In genomic region chr2:179044500-179044899, GRCh38 we compare ENCODE assay signal across 20 cellular contexts. TPM values are rescaled to one million over a fixed set of nuclear protein-coding genes. Genes with fewer than 3 reads are reported as not detected.
DNase-seq lines count a peak whose midpoint lies in the region; ATAC-seq, FAIRE-seq and TF ChIP-seq lines count a peak whose summit lies in the region.
"Had no signal": no experiment of that assay in that cellular context is flagged by ENCODE, and none has a peak within 500 bp of the region (broad histone marks: within the 10 kb centered on the region; RNA-seq: fewer than 3 reads in every experiment).

No MANE protein-coding gene starts in this region.

- no peaks in the 10 kb centered on the region for H3K36me3 ChIP-seq in DND-41 (ENCODE audit: insufficient read depth, low read length)
- no peaks in the 10 kb centered on the region for H3K36me3 ChIP-seq in PC-9 (ENCODE audit: low read depth)
- H3K36me3 ChIP-seq: SJCRH30 had no signal

- H3K9me2 ChIP-seq in PC-9 (ENCODE audit: insufficient read depth), result no peaks in the 10 kb centered on the region

- H4K20me1 ChIP-seq in DND-41 (ENCODE audit: insufficient read depth, low read length), result no peaks in the 10 kb centered on the region
- H4K20me1 ChIP-seq in PC-9 (ENCODE audit: insufficient read depth), result no peaks in the 10 kb centered on the region

- H3K4me3 Mint-ChIP-seq in memory B cell (peak overlapping the region; percentile 58), progenitor cell of endocrine pancreas (ENCODE audit: low read depth) (no peak overlapping the region)
- H3K4me3 Mint-ChIP-seq: activated CD4-positive, alpha-beta T cell treated with anti-CD3 and anti-CD28 coated beads for 36 hours; central memory CD8-positive, alpha-beta T cell had no signal

- intact Hi-C loops in PC-9 (cut with micrococcal nuclease; ENCODE audit: unreplicated experiment), result no loop called here

- BruUV-seq in PC-9 (replicated peaks; lab: Mats Ljungman, UMichigan), result no TSS peak

- no peak for FAIRE-seq in H54 (lab: Jason Lieb, UNC)
- FAIRE-seq: frontal cortex, G401.6, kidney had no signal

- H3K27ac ChIP-seq in DND-41 (ENCODE audit: low read length) (no peak overlapping the region), PC-9 (no peak overlapping the region)
- H3K27ac ChIP-seq: SJCRH30 had no signal

- POLR2A ChIA-PET in PC-9 (lab: Charles Lee; ENCODE audit: unreplicated experiment), result interaction anchor here (0.6 kb wide), 1 partner anchor 52 kb away, joined by 3 read pairs; no protein-coding TSS in a partner anchor

- H3K4me2 ChIP-seq in DND-41 (ENCODE audit: insufficient read depth, low read length), result no peak overlapping the region
- H3K4me2 ChIP-seq in PC-9, result peak overlapping the region; percentile 37

- H3K9me3 Mint-ChIP-seq in memory B cell (peaks cover 2% of the 10 kb centered on the region), progenitor cell of endocrine pancreas (ENCODE audit: low read depth) (peaks cover 14% of the 10 kb centered on the region)

- H3K79me2 ChIP-seq in DND-41 (ENCODE audit: insufficient read depth, low read length) (no peaks in the 10 kb centered on the region), PC-9 (ENCODE audit: low read depth) (no peaks in the 10 kb centered on the region)

- H3K9ac ChIP-seq in DND-41 (ENCODE audit: low read depth, low read length), result no peak overlapping the region

- H2AFZ ChIP-seq in DND-41 (ENCODE audit: low read depth, low read length), result no peak overlapping the region
- H2AFZ ChIP-seq in PC-9, result peak overlapping the region; percentile 66

- CTCF ChIA-PET in PC-9 (lab: Charles Lee), result no interaction called here

- no peaks in the 10 kb centered on the region for H3K27me3 ChIP-seq in DND-41 (ENCODE audit: insufficient read depth, low read length, poor library complexity)
- H3K27me3 ChIP-seq in PC-9 (ENCODE audit: insufficient read depth, low read depth), result no peaks in the 10 kb centered on the region
- H3K27me3 ChIP-seq: SJCRH30 had no signal

- H3K4me1 ChIP-seq in DND-41 (ENCODE audit: insufficient read depth, low read length) (peaks cover 7% of the 10 kb centered on the region), PC-9 (replicated peaks; ENCODE audit: insufficient read depth) (no peaks in the 10 kb centered on the region)

- H3K27me3 Mint-ChIP-seq in memory B cell (no peaks in the 10 kb centered on the region), progenitor cell of endocrine pancreas (no peaks in the 10 kb centered on the region)
- H3K27me3 Mint-ChIP-seq: activated CD4-positive, alpha-beta T cell treated with anti-CD3 and anti-CD28 coated beads for 36 hours; central memory CD8-positive, alpha-beta T cell had no signal

- H3K9me3 ChIP-seq in DND-41 (ENCODE audit: insufficient read depth, low read length, severe bottlenecking) (no peaks in the 10 kb centered on the region), PC-9 (ENCODE audit: insufficient read depth, low read depth) (no peaks in the 10 kb centered on the region)
- H3K9me3 ChIP-seq: SJCRH30 had no signal

- ATAC-seq in DND-41 (ENCODE audit: insufficient read depth, low read depth), result peak; percentile 67
- peak; percentile 34 for ATAC-seq in GM18909 (IDR thresholded peaks at IDR 0.05; ENCODE audit: poor library complexity, unreplicated experiment)
- ATAC-seq in memory B cell (ENCODE audit: low read depth), result peak; percentile 74
- ATAC-seq: activated CD4-positive, alpha-beta T cell treated with anti-CD3 and anti-CD28 coated beads for 36 hours; PC-3 had no signal

- no peak for TF ChIP-seq CTCF in DND-41 (IDR thresholded peaks at IDR 0.05; ENCODE audit: borderline replicate concordance, extremely low read depth, low read length, poor library complexity, severe bottlenecking)
- TF ChIP-seq CTCF in PC-9 (conservative IDR thresholded peaks at IDR 0.05), result no peak
- no peak for TF ChIP-seq CTCF in progenitor cell of endocrine pancreas (IDR thresholded peaks at IDR 0.05; ENCODE audit: unreplicated experiment)

- TF ChIP-seq POLR2A in H54 (IDR thresholded peaks at IDR 0.05; ENCODE audit: low read depth, low read length), result no peak

- DNase-seq in DND-41 (peak; percentile 26), PC-9 (no peak), memory B cell (ENCODE audit: low spot score in 2 of 2) (no peak), progenitor cell of endocrine pancreas (ENCODE audit: low spot score, unreplicated experiment) (no peak), NK-92 (lab: John Stamatoyannopoulos, UW; ENCODE audit: unreplicated experiment) (no peak), H54 (ENCODE audit: insufficient read length, low spot score) (no peak), pons (ENCODE audit: low spot score) (no peak)
- DNase-seq: activated CD4-positive, alpha-beta T cell treated with anti-CD3 and anti-CD28 coated beads for 36 hours; activated effector memory CD4-positive, alpha-beta T cell treated with anti-CD3 and anti-CD28 coated beads, Interleukin-2, amount 50 U/mL, for 16 hours; erythroblast; kidney; NCI-H1417 treated with DMSO at 0.1 percent for 48 hours; NCI-H69; PC-3; SJCRH30; stimulated activated CD4-positive, alpha-beta T cell treated with anti-CD3 and anti-CD28 coated beads, Interleukin-4, amount 100 ng/mL, for 1 hour had no signal

- H3K4me3 ChIP-seq in DND-41 (ENCODE audit: low read depth in 1 of 2, low read length in 2 of 2) (no peak overlapping the region), PC-9 (no peak overlapping the region)
- H3K4me3 ChIP-seq: SJCRH30 had no signal

- H3K4me1 Mint-ChIP-seq in memory B cell (peaks cover 39% of the 10 kb centered on the region), progenitor cell of endocrine pancreas (ENCODE audit: low read depth) (peaks cover 2% of the 10 kb centered on the region)

- H3K27ac Mint-ChIP-seq in memory B cell (peak overlapping the region; percentile 82), progenitor cell of endocrine pancreas (no peak overlapping the region)
- H3K27ac Mint-ChIP-seq: activated CD4-positive, alpha-beta T cell treated with anti-CD3 and anti-CD28 coated beads for 36 hours had no signal

- peaks cover 18% of the 10 kb centered on the region for H3K36me3 Mint-ChIP-seq in memory B cell
- peaks cover 34% of the 10 kb centered on the region for H3K36me3 Mint-ChIP-seq in progenitor cell of endocrine pancreas (ENCODE audit: insufficient read depth)

- H3F3A ChIP-seq in PC-9 (ENCODE audit: insufficient read depth, low read depth), result no peaks in the 10 kb centered on the region

RNA-seq across cellular contexts. Expression of gene CCDC141, which starts 5.4 kb away (rescaled TPM):
- not detected in 2 replicates for total RNA-seq in PC-9 (2021)
- total RNA-seq in progenitor cell of endocrine pancreas, result 14.8 and 18.1 TPM in 2 replicates

Comparison
In these comparisons a context has a peak if more than half of its experiments do, and no peak if none do; other contexts are left out.
1. RNA of gene CCDC141, which starts 5.4 kb away (total RNA-seq): 14.8 to 18.1 TPM in progenitor cell of endocrine pancreas; not detected in PC-9; every median in the first group is over 10 times any median in the second.
2. Peak in every context shown above with its lines, with median percentiles within 50 percentile points of each other: ATAC-seq.